ENCODE assay signal across 8 cellular contexts in the genomic region with DNA sequence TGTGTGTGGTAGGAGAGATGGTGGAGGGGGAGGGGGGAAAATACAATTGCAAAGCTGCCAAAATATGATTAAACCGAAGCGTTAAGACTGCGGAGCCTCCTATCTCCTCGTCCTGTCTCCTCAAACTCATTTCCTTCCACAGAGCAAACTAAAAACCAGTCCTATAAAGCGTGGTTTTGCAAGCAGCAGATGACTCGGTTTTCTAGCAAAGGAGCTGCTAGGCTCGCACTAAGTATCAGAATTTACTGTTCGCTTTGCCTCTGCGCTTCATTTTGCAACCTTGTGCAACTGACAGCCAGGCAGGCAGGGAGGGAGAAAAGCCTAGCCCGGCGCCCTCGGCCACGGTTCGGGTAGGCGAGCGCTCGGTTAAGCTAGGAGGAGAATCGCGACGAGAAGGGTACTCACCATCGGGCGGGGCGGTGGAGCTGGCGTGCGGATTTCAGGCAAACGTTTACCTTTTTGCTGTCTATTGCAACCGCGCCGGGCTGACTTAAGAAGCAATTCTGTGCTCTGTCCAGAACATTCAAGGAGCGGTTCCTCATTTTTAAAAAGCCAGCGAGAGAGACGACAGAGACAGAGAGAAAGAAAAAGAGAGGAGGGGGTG.
DNase-seq lines count a peak whose midpoint lies in the region; ATAC-seq lines count a peak whose summit lies in the region.

No MANE protein-coding gene starts in this region.

- peak overlapping the region; percentile 93 for H3K27ac ChIP-seq in muscle layer of colon (ENCODE audit: low read depth, low read length)

- peak overlapping the region; percentile 47 for H3K9ac ChIP-seq in muscle layer of colon (ENCODE audit: low read length)

- peaks cover 37% of the 10 kb centered on the region for H3K4me1 ChIP-seq in muscle layer of colon (ENCODE audit: insufficient read depth, low read length)

- H3K4me3 ChIP-seq in muscle layer of colon (ENCODE audit: low read depth in 1 of 2, low read length in 2 of 2), result peak overlapping the region; percentile 57 to 90

- H3K9me3 ChIP-seq in muscle layer of colon (ENCODE audit: low read length), result no peaks in the 10 kb centered on the region

- ATAC-seq in GM21447 (IDR thresholded peaks at IDR 0.05; ENCODE audit: unreplicated experiment) (no peak), HG02642 (IDR thresholded peaks at IDR 0.05; ENCODE audit: poor library complexity, unreplicated experiment) (no peak), HG02623 (IDR thresholded peaks at IDR 0.05; ENCODE audit: unreplicated experiment) (no peak)

- DNase-seq in ELR (ENCODE audit: low read depth) (peak; percentile 69), NCI-H226 (peak; percentile 62), dedifferentiated amniotic fluid mesenchymal stem cell (ENCODE audit: extremely low spot score) (peak; percentile 63), T-helper 9 cell (no peak)

- no peaks in the 10 kb centered on the region for H3K36me3 ChIP-seq in muscle layer of colon (ENCODE audit: insufficient read depth, low read length)

- H3K27me3 ChIP-seq in muscle layer of colon (ENCODE audit: control insufficient read depth in 1 of 2, insufficient read depth in 2 of 2, low read length in 2 of 2), result no peaks in the 10 kb centered on the region
